15 cellular contexts compared by ENCODE assay signal in the genomic region with DNA sequence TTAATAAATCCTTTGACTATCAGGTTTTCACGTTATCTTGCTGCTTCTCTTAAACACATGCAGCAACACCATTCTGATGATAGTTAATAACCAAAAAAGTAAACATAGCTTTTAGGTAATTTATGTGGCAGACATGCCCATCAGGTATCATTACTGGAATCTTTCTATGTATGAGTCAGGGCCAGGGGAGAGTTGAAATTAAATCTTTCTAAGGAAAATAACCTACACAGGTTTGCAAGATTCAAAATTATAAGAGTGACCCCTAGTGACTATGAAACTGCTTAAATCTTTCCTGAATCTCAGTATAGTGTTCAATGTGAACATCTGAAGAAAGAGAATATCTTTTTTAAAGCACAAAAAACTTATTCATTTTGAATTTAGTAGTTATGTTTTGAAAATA.
DNase-seq lines count a peak whose midpoint lies in the region; ATAC-seq and TF ChIP-seq lines count a peak whose summit lies in the region.
"Had no signal": no experiment of that assay in that cellular context is flagged by ENCODE, and none has a peak within 500 bp of the region (broad histone marks: within the 10 kb centered on the region; RNA-seq: fewer than 3 reads in every experiment).

No MANE protein-coding gene starts in this region.

- in situ Hi-C loops in ACHN (cut with HindIII; ENCODE audit: low pct_ligation_motif_present, low pct_unique_long_range_greater_than_20kb, low sequenced_read_pairs), result no loop called here
- in situ Hi-C loops in GM23248 (cut with MboI), result loop anchor here (25.0 kb wide), 1 partner anchor 993 kb away; no protein-coding TSS in a partner anchor

- H3K9me2 ChIP-seq in GM23248 (ENCODE audit: insufficient read depth), result no peaks in the 10 kb centered on the region
- H3K9me2 ChIP-seq in hepatocyte (replicated peaks; ENCODE audit: insufficient read depth), result no peaks in the 10 kb centered on the region

- H3K4me3 ChIP-seq in GM23248 (no peak overlapping the region), adrenal gland (no peak overlapping the region), hepatocyte (no peak overlapping the region)

- no peak overlapping the region for H3K9ac ChIP-seq in GM23248

- peaks cover 18% of the 10 kb centered on the region for H3F3A ChIP-seq in GM23248 (ENCODE audit: insufficient read depth)

- H3K27ac ChIP-seq in GM23248 (no peak overlapping the region), adrenal gland (no peak overlapping the region), hepatocyte (no peak overlapping the region)

- H2AFZ ChIP-seq in GM23248, result no peak overlapping the region
- no peak overlapping the region for H2AFZ ChIP-seq in hepatocyte

- DNase-seq in ACHN (peak; percentile 61), GM23248 (peak; percentile 45), adrenal gland (no peak), hepatocyte (ENCODE audit: low spot score) (no peak), activated gamma-delta T cell (lab: John Stamatoyannopoulos, UW) (no peak), NCI-H1930 (lab: John Stamatoyannopoulos, UW) (no peak)
- no peak for DNase-seq in stimulated activated CD4-positive, alpha-beta T cell treated with anti-CD3 and anti-CD28 coated beads, Interleukin-12 subunit alpha, Interleukin-12 subunit beta, amount 100 ng/mL, for 4 hours
- DNase-seq: activated CD4-positive, alpha-beta T cell treated with anti-CD3 and anti-CD28 coated beads, Interleukin-2, amount 50 U/mL, for 48 hours; activated naive CD4-positive, alpha-beta T cell treated with Interleukin-2 at 50 U/mL for 16 hours; dermis blood vessel endothelial cell; naive B cell; NCI-H524 treated with DMSO at 0.1 percent for 48 hours; stimulated activated CD8-positive, alpha-beta memory T cell treated with anti-CD3 and anti-CD28 coated beads, Interleukin-4, amount 100 ng/mL, for 48 hours; T-helper 1 cell had no signal

- H4K20me1 ChIP-seq in GM23248 (ENCODE audit: insufficient read depth) (no peaks in the 10 kb centered on the region), hepatocyte (ENCODE audit: insufficient read depth, poor library complexity, severe bottlenecking) (no peaks in the 10 kb centered on the region)

- H3K4me1 ChIP-seq in GM23248 (ENCODE audit: insufficient read depth), result peaks cover 16% of the 10 kb centered on the region
- no peaks in the 10 kb centered on the region for H3K4me1 ChIP-seq in adrenal gland (replicated peaks in 1 of 2)
- H3K4me1 ChIP-seq in hepatocyte (ENCODE audit: insufficient read depth), result peaks cover 4% of the 10 kb centered on the region

- no peaks in the 10 kb centered on the region for H3K9me3 ChIP-seq in GM23248 (ENCODE audit: low read depth)
- no peaks in the 10 kb centered on the region for H3K9me3 ChIP-seq in adrenal gland (replicated peaks in 1 of 3)
- H3K9me3 ChIP-seq in hepatocyte (ENCODE audit: low read depth), result no peaks in the 10 kb centered on the region

- H3K79me2 ChIP-seq in GM23248 (ENCODE audit: insufficient read depth) (no peaks in the 10 kb centered on the region), hepatocyte (no peaks in the 10 kb centered on the region)

- TF ChIP-seq POLR2A in adrenal gland (IDR thresholded peaks at IDR 0.05), result no peak

- no peak overlapping the region for H3K4me2 ChIP-seq in GM23248 (ENCODE audit: unreplicated experiment)
- H3K4me2 ChIP-seq in hepatocyte, result no peak overlapping the region

- WGBS in GM23248 (ENCODE audit: low coverage in 1 of 2, low lambda C conversion rate in 2 of 2, missing lambda C conversion rate in 2 of 2), 2 experiments, result 89 to 94% methylated on average over 1 of the region's 1 CpG
- WGBS in adrenal gland, 4 donors, result 69 to 78% (median 75%) methylated on average over 1 of the region's 1 CpG
- 59% methylated on average over 1 of the region's 1 CpG for WGBS in hepatocyte (ENCODE audit: low lambda C conversion rate, missing lambda C conversion rate)

- H3K27me3 ChIP-seq in GM23248 (replicated peaks; ENCODE audit: insufficient read depth) (no peaks in the 10 kb centered on the region), adrenal gland (no peaks in the 10 kb centered on the region), hepatocyte (no peaks in the 10 kb centered on the region)

- intact Hi-C loops in adrenal gland (cut with DNase I), result loop anchor here in 1 of 2 donors (10.0 kb wide), 1 partner anchor 360 kb away; no protein-coding TSS in a partner anchor

- no peak for ATAC-seq in HG02642 (IDR thresholded peaks at IDR 0.05; ENCODE audit: poor library complexity, unreplicated experiment)

- H3K36me3 ChIP-seq in GM23248 (ENCODE audit: low read depth) (no peaks in the 10 kb centered on the region), adrenal gland (replicated peaks in 1 of 2) (no peaks in the 10 kb centered on the region), hepatocyte (replicated peaks; ENCODE audit: insufficient read depth, low read depth) (no peaks in the 10 kb centered on the region)

- TF ChIP-seq CTCF in adrenal gland (IDR thresholded peaks at IDR 0.05) (peak in 5 of 6 experiments; percentile 17 to 39 (median 24)), hepatocyte (IDR thresholded peaks at IDR 0.05; ENCODE audit: poor library complexity) (peak; percentile 45)

Comparison
In these comparisons a context has a peak if more than half of its experiments do, and no peak if none do; other contexts are left out.
1. DNase-seq: peak in ACHN (single experiment) and GM23248 (single experiment); none in adrenal gland (0 of 7), hepatocyte (single experiment), stimulated activated CD4-positive, alpha-beta T cell treated with anti-CD3 and anti-CD28 coated beads, Interleukin-12 subunit alpha, Interleukin-12 subunit beta, amount 100 ng/mL, for 4 hours (single experiment), activated gamma-delta T cell (single experiment) and NCI-H1930 (0 of 2).